8 cellular contexts compared by ENCODE assay signal in genomic region chr17:382644-383533, GRCh38. TPM values are rescaled to one million over a fixed set of nuclear protein-coding genes. Genes with fewer than 3 reads are reported as not detected.
DNase-seq lines count a peak whose midpoint lies in the region; ATAC-seq and TF ChIP-seq lines count a peak whose summit lies in the region.

No MANE protein-coding gene starts in this region.

- H3K27me3 ChIP-seq in parathyroid adenoma (ENCODE audit: control insufficient read depth, insufficient read depth, low read length) (no peaks in the 10 kb centered on the region), upper lobe of right lung (no peaks in the 10 kb centered on the region)

- intact Hi-C loops in upper lobe of right lung (cut with DNase I): no loop called here

- H3K27ac ChIP-seq in parathyroid adenoma: peak overlapping the region; percentile 56
- no peak overlapping the region for H3K27ac ChIP-seq in upper lobe of right lung

- ATAC-seq in HG02588 (IDR thresholded peaks at IDR 0.05; ENCODE audit: unreplicated experiment) (no peak), HG02981 (IDR thresholded peaks at IDR 0.05; ENCODE audit: unreplicated experiment) (no peak), upper lobe of right lung (no peak)

- no peak overlapping the region for H3K4me2 ChIP-seq in parathyroid adenoma (ENCODE audit: low read length)

- DNase-seq in DMS 273 treated with DMSO at 0.1 percent for 48 hours (lab: John Stamatoyannopoulos, UW): peak; percentile 14
- peak; percentile 73 for DNase-seq in NCI-H460 (ENCODE audit: extremely low read depth, low read depth)
- DNase-seq in epithelial cell of esophagus (ENCODE audit: low read depth): peak; percentile 18
- no peak for DNase-seq in epidermal melanocyte (ENCODE audit: insufficient read length, low spot score)
- no peak for DNase-seq in upper lobe of right lung

- peaks cover 5% of the 10 kb centered on the region for H3K79me2 ChIP-seq in parathyroid adenoma

- H3K4me3 ChIP-seq in epithelial cell of esophagus (ENCODE audit: low read length) (no peak overlapping the region), parathyroid adenoma (ENCODE audit: low read depth, low read length) (no peak overlapping the region), upper lobe of right lung (no peak overlapping the region)

- H3K9me3 ChIP-seq in parathyroid adenoma (ENCODE audit: control insufficient read depth, low read length) (no peaks in the 10 kb centered on the region), upper lobe of right lung (no peaks in the 10 kb centered on the region)

- peaks cover 10% of the 10 kb centered on the region for H3K4me1 ChIP-seq in parathyroid adenoma
- peaks cover 12% of the 10 kb centered on the region for H3K4me1 ChIP-seq in upper lobe of right lung

- TF ChIP-seq CTCF in epithelial cell of esophagus (IDR thresholded peaks at IDR 0.05; ENCODE audit: insufficient read depth, low read depth, low read length, missing control alignments): no peak
- no peak for TF ChIP-seq CTCF in parathyroid adenoma (IDR thresholded peaks at IDR 0.05)
- no peak for TF ChIP-seq CTCF in upper lobe of right lung (IDR thresholded peaks at IDR 0.05)

- H3K36me3 ChIP-seq in parathyroid adenoma (ENCODE audit: control insufficient read depth, insufficient read depth, low read length) (no peaks in the 10 kb centered on the region), upper lobe of right lung (no peaks in the 10 kb centered on the region)

- no peak overlapping the region for H3K9ac ChIP-seq in parathyroid adenoma

- H2AFZ ChIP-seq in parathyroid adenoma: peak overlapping the region; percentile 84

RNA-seq across cellular contexts. Expression of gene RPH3AL, which starts 30.3 kb away (rescaled TPM):
- total RNA-seq in NCI-H460 (2014; rRNA removed; shearing (Covaris generic)): 34.8 and 39.9 TPM in 2 replicates
- polyA plus RNA-seq in NCI-H460 (2014; cell fraction: nucleus; rRNA removed): 27.5 and 50.6 TPM in 2 replicates
- total RNA-seq in upper lobe of right lung: 33.3 TPM

Comparison
In these comparisons a context has a peak if more than half of its experiments do, and no peak if none do; other contexts are left out.
1. DNase-seq: peak in DMS 273 treated with DMSO at 0.1 percent for 48 hours (single experiment), NCI-H460 (single experiment) and epithelial cell of esophagus (single experiment); none in epidermal melanocyte (single experiment) and upper lobe of right lung (single experiment).